16 cellular contexts compared by ENCODE assay signal in the genomic region with DNA sequence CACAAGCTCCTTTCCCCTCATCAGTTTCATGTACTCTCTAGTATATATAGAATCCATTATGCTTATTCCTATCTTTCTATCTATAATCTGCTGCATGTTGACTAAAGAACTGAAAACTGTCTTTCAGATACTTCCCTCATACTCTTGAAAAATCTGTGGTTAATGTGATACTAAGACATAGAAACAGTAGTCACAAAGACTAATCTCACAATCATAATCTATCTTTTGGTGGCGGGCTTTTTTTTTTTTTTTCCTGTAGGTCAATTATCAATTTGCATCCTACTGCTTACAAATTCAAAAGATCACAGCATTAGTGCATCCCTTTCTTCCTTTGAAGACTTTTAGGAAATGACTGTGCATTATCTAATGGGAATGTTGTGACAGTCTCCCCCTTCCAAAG. TPM values are rescaled to one million over a fixed set of nuclear protein-coding genes. Genes with fewer than 3 reads are reported as not detected.
A peak's percentile ranks its signal among the peaks of the same experiment; 100 is the strongest.
DNase-seq lines count a peak whose midpoint lies in the region; ATAC-seq and TF ChIP-seq lines count a peak whose summit lies in the region.
"Had no signal": no experiment of that assay in that cellular context is flagged by ENCODE, and none has a peak within 500 bp of the region (broad histone marks: within the 10 kb centered on the region; RNA-seq: fewer than 3 reads in every experiment).

No MANE protein-coding gene starts in this region.

- H3K4me3 ChIP-seq in left ventricle myocardium inferior = no peak overlapping the region
- H3K4me3 ChIP-seq in heart right ventricle = no peak overlapping the region
- peak overlapping the region; percentile 93 for H3K4me3 ChIP-seq in Loucy (ENCODE audit: low read length, poor library complexity, severe bottlenecking)
- H3K4me3 ChIP-seq in SK-N-SH (ENCODE audit: low read depth in 2 of 2, low read length in 1 of 2) = no peak overlapping the region
- H3K4me3 ChIP-seq: Peyer's patch, SK-N-MC, uterus had no signal

- no peak for TF ChIP-seq RAD21 in SK-N-SH (IDR thresholded peaks at IDR 0.05; ENCODE audit: low read length)

- DNase-seq in left ventricle myocardium inferior (no peak), heart right ventricle (no peak), SK-N-SH (no peak), G401 (ENCODE audit: low spot score) (no peak), CD14-positive monocyte (ENCODE audit: low spot score) (no peak)
- DNase-seq: effector memory CD8-positive, alpha-beta T cell; hippocampal formation; NCI-H1417; NCI-H748 treated with DMSO at 0.1 percent for 48 hours; Peyer's patch; uterus had no signal

- no peaks in the 10 kb centered on the region for H3K9me3 Mint-ChIP-seq in dendritic cell treated with granulocyte-macrophage colony-stimulating factor and Interleukin-4, amounts not matched to agents 40 ng/mL and 50 ng/mL, for 4 days
- no peaks in the 10 kb centered on the region for H3K9me3 Mint-ChIP-seq in CD14-positive monocyte
- H3K9me3 Mint-ChIP-seq: effector memory CD8-positive, alpha-beta T cell; memory B cell had no signal

- no peaks in the 10 kb centered on the region for H3K27me3 Mint-ChIP-seq in dendritic cell treated with granulocyte-macrophage colony-stimulating factor and Interleukin-4, amounts not matched to agents 40 ng/mL and 50 ng/mL, for 4 days
- peaks cover 0 to 2% (median 0%) of the 10 kb centered on the region in 3 donors for H3K27me3 Mint-ChIP-seq in CD14-positive monocyte (ENCODE audit: low read depth in 3 of 3)
- H3K27me3 Mint-ChIP-seq: effector memory CD8-positive, alpha-beta T cell; memory B cell had no signal

- peaks cover 37% of the 10 kb centered on the region for H3K4me1 Mint-ChIP-seq in dendritic cell treated with granulocyte-macrophage colony-stimulating factor and Interleukin-4, amounts not matched to agents 40 ng/mL and 50 ng/mL, for 4 days (ENCODE audit: low read depth)
- peaks cover 39% of the 10 kb centered on the region for H3K4me1 Mint-ChIP-seq in CD14-positive monocyte

- H3K9me2 ChIP-seq in Loucy (replicated peaks; ENCODE audit: low read depth, low read length) (no peaks in the 10 kb centered on the region), SK-N-SH (no peaks in the 10 kb centered on the region)

- peak overlapping the region; percentile 85 for H3K27ac Mint-ChIP-seq in dendritic cell treated with granulocyte-macrophage colony-stimulating factor and Interleukin-4, amounts not matched to agents 40 ng/mL and 50 ng/mL, for 4 days
- H3K27ac Mint-ChIP-seq in CD14-positive monocyte = peak overlapping the region in 3 of 7 donors; percentile 69 to 82 (median 74)

- H3K4me1 ChIP-seq in left ventricle myocardium inferior = peaks cover 98% of the 10 kb centered on the region
- H3K4me1 ChIP-seq in heart right ventricle = peaks cover 12 to 88% (median 76%) of the 10 kb centered on the region in 9 donors
- peaks cover 57% of the 10 kb centered on the region for H3K4me1 ChIP-seq in Loucy (ENCODE audit: insufficient read depth, low read length, poor library complexity, severe bottlenecking)
- H3K4me1 ChIP-seq in SK-N-SH (ENCODE audit: control insufficient read depth in 1 of 2, insufficient read depth in 2 of 2, low read depth in 1 of 2, low read length in 1 of 2) = peaks cover 13 to 24% of the 10 kb centered on the region in 2 experiments

- H2AFZ ChIP-seq in Loucy (ENCODE audit: low read length) = no peak overlapping the region
- no peak overlapping the region for H2AFZ ChIP-seq in SK-N-SH (ENCODE audit: low read depth)

- H3K36me3 Mint-ChIP-seq in dendritic cell treated with granulocyte-macrophage colony-stimulating factor and Interleukin-4, amounts not matched to agents 40 ng/mL and 50 ng/mL, for 4 days (ENCODE audit: low read depth) = peaks cover 37% of the 10 kb centered on the region
- H3K36me3 Mint-ChIP-seq in CD14-positive monocyte = peaks cover 17 to 24% of the 10 kb centered on the region in 2 donors

- H3F3A ChIP-seq in Loucy (ENCODE audit: low read depth) (no peaks in the 10 kb centered on the region), SK-N-SH (replicated peaks; ENCODE audit: insufficient read depth) (peaks cover 27% of the 10 kb centered on the region)

- intact Hi-C loops in left ventricle myocardium inferior (cut with micrococcal nuclease) (no loop called here), heart right ventricle (cut with DNase I) (no loop called here), CD14-positive monocyte (cut with micrococcal nuclease) (loop anchor here in 1 of 2 donors (5.0 to 10.0 kb wide), 2 partner anchors 107 to 301 kb away; a partner anchor contains a TSS)
- intact Hi-C loops in dendritic cell treated with granulocyte-macrophage colony-stimulating factor and Interleukin-4, amounts not matched to agents 40 ng/mL and 50 ng/mL, for 4 days (cut with micrococcal nuclease) = no loop called here

- H3K27ac ChIP-seq in left ventricle myocardium inferior (replicated peaks) = peak overlapping the region; percentile 93
- no peak overlapping the region for H3K27ac ChIP-seq in heart right ventricle
- H3K27ac ChIP-seq in SK-N-SH (ENCODE audit: low read depth in 2 of 2, low read length in 1 of 2) = peak overlapping the region in 1 of 2 experiments; percentile 41; a peak in 2 of 4 replicates
- H3K27ac ChIP-seq: Peyer's patch, SK-N-MC, uterus had no signal

- POLR2A ChIA-PET in SK-N-SH (lab: Yijun Ruan, JAX) = no interaction called here

- H3K27me3 ChIP-seq in left ventricle myocardium inferior (ENCODE audit: low read depth) (no peaks in the 10 kb centered on the region), heart right ventricle (no peaks in the 10 kb centered on the region), Loucy (ENCODE audit: insufficient read depth, low read length, poor library complexity, severe bottlenecking) (no peaks in the 10 kb centered on the region), SK-N-SH (ENCODE audit: insufficient read depth) (no peaks in the 10 kb centered on the region)
- H3K27me3 ChIP-seq: Peyer's patch, uterus had no signal

- WGBS in heart right ventricle, 2 donors = 98 to 100% methylated on average over 1 of the region's 1 CpG
- WGBS in SK-N-SH (ENCODE audit: low lambda C conversion rate) = 93% methylated on average over 1 of the region's 1 CpG

- TF ChIP-seq CTCF in left ventricle myocardium inferior (IDR thresholded peaks at IDR 0.05; ENCODE audit: borderline replicate concordance) (no peak), heart right ventricle (IDR thresholded peaks at IDR 0.05) (no peak), Loucy (conservative IDR thresholded peaks at IDR 0.05; ENCODE audit: low read length) (no peak), SK-N-SH (IDR thresholded peaks at IDR 0.05) (no peak), CD14-positive monocyte (IDR thresholded peaks at IDR 0.05) (no peak)

- CTCF ChIA-PET in SK-N-SH (lab: Yijun Ruan, JAX) = interaction anchor here (0.8 to 1.1 kb wide), 2 partner anchors 292 to 293 kb away, joined by 3 to 4 read pairs; no protein-coding TSS in a partner anchor

- H3K9ac ChIP-seq in Loucy (ENCODE audit: low read depth, low read length, poor library complexity, severe bottlenecking) = peak overlapping the region; percentile 6
- no peak overlapping the region for H3K9ac ChIP-seq in SK-N-SH

- TF ChIP-seq EP300 in SK-N-SH (IDR thresholded peaks at IDR 0.05; ENCODE audit: borderline replicate concordance in 1 of 2, low read depth in 1 of 2, low read length in 1 of 2) = no peak

- H3K9me3 ChIP-seq in left ventricle myocardium inferior (replicated peaks) (no peaks in the 10 kb centered on the region), heart right ventricle (no peaks in the 10 kb centered on the region), Loucy (ENCODE audit: insufficient read depth, low read depth, low read length) (no peaks in the 10 kb centered on the region), SK-N-SH (no peaks in the 10 kb centered on the region)
- H3K9me3 ChIP-seq: Peyer's patch, uterus had no signal

- H3K79me2 ChIP-seq in Loucy (ENCODE audit: insufficient read depth, low read length) (peaks cover 96% of the 10 kb centered on the region), SK-N-SH (ENCODE audit: insufficient read depth) (peaks cover 100% of the 10 kb centered on the region)

- ATAC-seq in heart right ventricle = no peak
- ATAC-seq in GM19351 (IDR thresholded peaks at IDR 0.05; ENCODE audit: unreplicated experiment) = no peak
- ATAC-seq: effector memory CD8-positive, alpha-beta T cell had no signal

- H4K20me1 ChIP-seq in Loucy (ENCODE audit: insufficient read depth, low read length, poor library complexity, severe bottlenecking) (peaks cover 81% of the 10 kb centered on the region), SK-N-SH (ENCODE audit: insufficient read depth) (peaks cover 90% of the 10 kb centered on the region)

- peaks cover 9% of the 10 kb centered on the region for H3K36me3 ChIP-seq in left ventricle myocardium inferior
- peaks cover 0 to 22% (median 5%) of the 10 kb centered on the region in 9 donors for H3K36me3 ChIP-seq in heart right ventricle
- peaks cover 14% of the 10 kb centered on the region; the same call in 1 of the 2 replicates for H3K36me3 ChIP-seq in Loucy (ENCODE audit: insufficient read depth, low read length)
- peaks cover 3 to 6% of the 10 kb centered on the region in 2 experiments for H3K36me3 ChIP-seq in SK-N-SH (replicated peaks in 1 of 2; ENCODE audit: control insufficient read depth in 1 of 2, insufficient read depth in 2 of 2, low read length in 1 of 2)
- H3K36me3 ChIP-seq: uterus had no signal

- H3K4me3 Mint-ChIP-seq in dendritic cell treated with granulocyte-macrophage colony-stimulating factor and Interleukin-4, amounts not matched to agents 40 ng/mL and 50 ng/mL, for 4 days = no peak overlapping the region
- no peak overlapping the region for H3K4me3 Mint-ChIP-seq in CD14-positive monocyte
- H3K4me3 Mint-ChIP-seq: effector memory CD8-positive, alpha-beta T cell; memory B cell had no signal

- H3K4me2 ChIP-seq in Loucy (ENCODE audit: low read depth, low read length, poor library complexity, severe bottlenecking) (peak overlapping the region; percentile 96), SK-N-SH (no peak overlapping the region)

- in situ Hi-C loops in G401 (cut with HindIII; ENCODE audit: low sequenced_read_pairs) = no loop called here

RNA-seq across cellular contexts. Expression of a gene that starts 4.7 kb away (rescaled TPM):
- total RNA-seq in left ventricle myocardium inferior = 54.3 TPM
- total RNA-seq in heart right ventricle = 100 to 1,000 TPM in 2 of 10 donors, 10 to 100 TPM in 8; 60.0 to 115 (median 90.6) TPM
- polyA plus RNA-seq in heart right ventricle = 10 to 100 TPM; 74.1 to 97.9 TPM
- 51.3 and 68.7 TPM in 2 replicates for polyA plus RNA-seq in SK-N-SH (2012; rRNA removed)
- 25.1 and 30.9 TPM in 2 replicates for polyA plus RNA-seq in SK-N-SH (2012; cell fraction: cytosol; rRNA removed)
- polyA plus RNA-seq in SK-N-SH (2012; cell fraction: nucleus; rRNA removed) = 403 and 672 TPM in 2 replicates
- total RNA-seq in G401 (2014; rRNA removed; shearing (Covaris generic)) = 66.0 and 74.7 TPM in 2 replicates
- 10 to 100 TPM; 44.3 to 49.4 TPM for polyA plus RNA-seq in CD14-positive monocyte

RNA-seq across cellular contexts. Expression of a gene that starts 45.9 kb away (rescaled TPM):
- 27.6 TPM for total RNA-seq in left ventricle myocardium inferior
- total RNA-seq in heart right ventricle = 10 to 100 TPM; 23.6 to 33.2 (median 27.6) TPM
- 10 to 100 TPM; 14.9 to 15.7 TPM for polyA plus RNA-seq in heart right ventricle
- polyA plus RNA-seq in SK-N-SH (2012; rRNA removed) = 55.9 and 87.6 TPM in 2 replicates
- 33.2 and 46.1 TPM in 2 replicates for polyA plus RNA-seq in SK-N-SH (2012; cell fraction: cytosol; rRNA removed)
- 103 and 125 TPM in 2 replicates for polyA plus RNA-seq in SK-N-SH (2012; cell fraction: nucleus; rRNA removed)
- total RNA-seq in G401 (2014; rRNA removed; shearing (Covaris generic)) = 63.9 and 65.0 TPM in 2 replicates
- polyA plus RNA-seq in CD14-positive monocyte = 10 to 100 TPM; 14.7 to 18.5 TPM

RNA-seq across cellular contexts. Expression of a gene that starts 46.2 kb away (rescaled TPM):
- total RNA-seq in left ventricle myocardium inferior (10.0 TPM), heart right ventricle (10 to 100 TPM in 7 of 10 donors, 1 to 10 TPM in 3; 8.4 to 21.0 (median 12.0) TPM)
- polyA plus RNA-seq in heart right ventricle (10 to 100 TPM; 25.8 to 52.2 TPM), SK-N-SH (2012; rRNA removed) (48.4 and 55.2 TPM in 2 replicates), CD14-positive monocyte (1 to 10 TPM; 8.4 to 8.7 TPM)
- 46.5 and 53.8 TPM in 2 replicates for polyA plus RNA-seq in SK-N-SH (2012; cell fraction: cytosol; rRNA removed)
- polyA plus RNA-seq in SK-N-SH (2012; cell fraction: nucleus; rRNA removed) = 44.5 and 50.9 TPM in 2 replicates
- total RNA-seq in G401 (2014; rRNA removed; shearing (Covaris generic)) = 100 and 101 TPM in 2 replicates
